ENCODE assay signal across 8 cellular contexts in the genomic region with DNA sequence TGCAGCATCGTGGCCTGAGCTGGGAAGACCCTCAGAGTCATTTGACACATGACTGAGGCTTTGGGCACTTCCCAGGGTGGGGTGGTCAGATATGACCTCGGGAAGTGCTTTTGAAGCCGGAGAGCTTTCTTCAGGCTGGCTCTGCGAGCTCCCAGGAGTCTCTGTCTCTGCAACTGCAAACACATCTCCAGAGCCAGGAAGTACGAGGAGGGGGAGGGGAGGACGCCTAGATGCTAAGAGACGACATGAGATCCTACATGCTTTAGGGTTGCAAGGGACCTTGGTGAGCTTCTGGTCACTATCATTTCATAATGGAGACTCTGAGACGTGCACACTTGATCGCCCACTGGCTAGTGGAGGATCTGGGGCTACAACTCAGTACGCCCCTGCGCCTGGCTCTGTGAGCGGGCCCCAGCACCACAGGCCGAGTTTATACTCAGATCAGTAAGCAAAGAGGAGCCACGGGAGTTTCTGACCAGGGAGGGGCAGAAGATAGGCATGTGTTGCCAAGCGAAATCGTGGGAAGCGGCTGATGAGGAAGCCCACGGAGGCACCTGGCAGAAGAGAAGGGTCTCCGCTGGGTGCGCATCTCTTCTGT. TPM values are rescaled to one million over a fixed set of nuclear protein-coding genes. Genes with fewer than 3 reads are reported as not detected.
DNase-seq lines count a peak whose midpoint lies in the region; ATAC-seq and TF ChIP-seq lines count a peak whose summit lies in the region.

No MANE protein-coding gene starts in this region.

- H3K27ac ChIP-seq in dorsolateral prefrontal cortex: peak overlapping the region in 56 of 59 donors; percentile 15 to 86 (median 66)
- no peak overlapping the region for H3K27ac ChIP-seq in neuronal stem cell (replicated peaks; ENCODE audit: low read length)

- peak overlapping the region; percentile 53 for H3K4me3 ChIP-seq in NT2/D1 (ENCODE audit: insufficient read length, low read depth)
- peak overlapping the region in 42 of 59 donors; percentile 13 to 73 (median 58) for H3K4me3 ChIP-seq in dorsolateral prefrontal cortex
- peak overlapping the region in 1 of 2 donors; percentile 85 for H3K4me3 ChIP-seq in neuronal stem cell (ENCODE audit: low read length in 2 of 2)

- peak overlapping the region; percentile 83 for H2BK15ac ChIP-seq in neuronal stem cell (ENCODE audit: low read length)

- TF ChIP-seq CTCF in dorsolateral prefrontal cortex (IDR thresholded peaks at IDR 0.05 in 54 of 56, conservative IDR thresholded peaks at IDR 0.05 in 2 of 56; ENCODE audit: low read depth in 1 of 56, partially characterized antibody in 56 of 56): no peak

- DNase-seq in Daoy (ENCODE audit: low read depth): peak; percentile 69
- no peak for DNase-seq in NT2/D1 (ENCODE audit: low read depth, low spot score)
- DNase-seq in dorsolateral prefrontal cortex: peak in 4 of 10 donors; percentile 29 to 62 (median 55)
- DNase-seq in neuronal stem cell (ENCODE audit: low spot score): no peak
- DNase-seq in NCI-H146 (lab: John Stamatoyannopoulos, UW): no peak
- DNase-seq in central memory CD4-positive, alpha-beta T cell: no peak
- DNase-seq in DMS153 (lab: John Stamatoyannopoulos, UW): no peak

- ATAC-seq in HG02852 (IDR thresholded peaks at IDR 0.05; ENCODE audit: unreplicated experiment): no peak

- H3K27me3 ChIP-seq in NT2/D1 (ENCODE audit: insufficient read depth, insufficient read length): peaks cover 14% of the 10 kb centered on the region
- H3K27me3 ChIP-seq in dorsolateral prefrontal cortex: peaks cover 0 to 25% (median 9%) of the 10 kb centered on the region in 45 donors
- H3K27me3 ChIP-seq in neuronal stem cell (ENCODE audit: control insufficient read depth in 3 of 3, insufficient read depth in 3 of 3, low read depth in 1 of 3, low read length in 3 of 3): peaks cover 5 to 29% (median 8%) of the 10 kb centered on the region in 3 experiments

- H2AFZ ChIP-seq in neuronal stem cell (ENCODE audit: low read length): peak overlapping the region; percentile 88

- H4K8ac ChIP-seq in neuronal stem cell (ENCODE audit: low read depth, low read length): no peak overlapping the region

- H4K91ac ChIP-seq in neuronal stem cell (ENCODE audit: low read depth, low read length, poor library complexity): no peak overlapping the region

- WGBS in neuronal stem cell (ENCODE audit: extremely low coverage in 2 of 2, insufficient read length in 2 of 2, insufficient replicate concordance in 1 of 2), 2 donors: no CpG with 5 or more reads among the region's 20 CpGs

- H2BK5ac ChIP-seq in neuronal stem cell (ENCODE audit: low read length): peak overlapping the region; percentile 87

- intact Hi-C loops in dorsolateral prefrontal cortex (cut with DNase I): loop anchor here (1.0 to 10.0 kb wide), 4 partner anchors 189 to 387 kb away; no protein-coding TSS in a partner anchor

- no peaks in the 10 kb centered on the region for H3K9me3 ChIP-seq in NT2/D1 (ENCODE audit: insufficient read depth, low read length)
- no peaks in the 10 kb centered on the region for H3K9me3 ChIP-seq in neuronal stem cell (replicated peaks in 1 of 2; ENCODE audit: control insufficient read depth in 2 of 2, insufficient read depth in 1 of 2, low read depth in 1 of 2, low read length in 2 of 2)

- peak overlapping the region; percentile 2 for H3K4ac ChIP-seq in neuronal stem cell (ENCODE audit: low read length)

- no peak overlapping the region for H2BK120ac ChIP-seq in neuronal stem cell (ENCODE audit: low read depth, low read length)

- H3K4me1 ChIP-seq in NT2/D1 (ENCODE audit: insufficient read depth, insufficient read length): peaks cover 17% of the 10 kb centered on the region
- H3K4me1 ChIP-seq in neuronal stem cell (ENCODE audit: control insufficient read depth in 2 of 2, insufficient read depth in 1 of 2, low read depth in 1 of 2, low read length in 2 of 2): peaks cover 6 to 7% of the 10 kb centered on the region in 2 donors

- no peak overlapping the region for H2AK5ac ChIP-seq in neuronal stem cell (ENCODE audit: low read depth, low read length)

- peak overlapping the region; percentile 24 for H3K18ac ChIP-seq in neuronal stem cell (ENCODE audit: low read length)

- no peak overlapping the region for H2BK12ac ChIP-seq in neuronal stem cell (ENCODE audit: low read length)

- H3K4me2 ChIP-seq in neuronal stem cell (ENCODE audit: insufficient read depth, low read length, poor library complexity, severe bottlenecking): peak overlapping the region; percentile 33

- H3K14ac ChIP-seq in neuronal stem cell (ENCODE audit: low read length): peak overlapping the region; percentile 71

- H3K23ac ChIP-seq in neuronal stem cell (ENCODE audit: low read depth, low read length, poor library complexity): no peak overlapping the region

- H3K79me1 ChIP-seq in neuronal stem cell (ENCODE audit: low read depth, low read length): peaks cover 2% of the 10 kb centered on the region

- H3K9ac ChIP-seq in NT2/D1 (ENCODE audit: insufficient read length, low read depth): peak overlapping the region; percentile 84
- H3K9ac ChIP-seq in neuronal stem cell (ENCODE audit: low read depth, low read length, poor library complexity): no peak overlapping the region

- H3K36me3 ChIP-seq in NT2/D1 (ENCODE audit: insufficient read depth, insufficient read length, low read length) (no peaks in the 10 kb centered on the region), neuronal stem cell (replicated peaks in 1 of 2; ENCODE audit: control insufficient read depth in 2 of 2, insufficient read depth in 2 of 2, low read length in 2 of 2) (peaks cover 0 to 4% of the 10 kb centered on the region in 2 donors)

RNA-seq across cellular contexts. Expression of a gene that starts 0.5 kb away (rescaled TPM):
- total RNA-seq in Daoy (2014; rRNA removed; shearing (Covaris generic)): 4.1 and 5.4 TPM in 2 replicates
- total RNA-seq in dorsolateral prefrontal cortex: 100 to 1,000 TPM in 84 of 120 experiments, 10 to 100 TPM in 36; 25.5 to 227 (median 115) TPM
- 5.6 TPM for polyA plus RNA-seq in neuronal stem cell (2013, experiment 1 of 2)
- 5.4 TPM for polyA plus RNA-seq in neuronal stem cell (2013, experiment 2 of 2)
